18 cellular contexts compared by ENCODE assay signal in the genomic region with DNA sequence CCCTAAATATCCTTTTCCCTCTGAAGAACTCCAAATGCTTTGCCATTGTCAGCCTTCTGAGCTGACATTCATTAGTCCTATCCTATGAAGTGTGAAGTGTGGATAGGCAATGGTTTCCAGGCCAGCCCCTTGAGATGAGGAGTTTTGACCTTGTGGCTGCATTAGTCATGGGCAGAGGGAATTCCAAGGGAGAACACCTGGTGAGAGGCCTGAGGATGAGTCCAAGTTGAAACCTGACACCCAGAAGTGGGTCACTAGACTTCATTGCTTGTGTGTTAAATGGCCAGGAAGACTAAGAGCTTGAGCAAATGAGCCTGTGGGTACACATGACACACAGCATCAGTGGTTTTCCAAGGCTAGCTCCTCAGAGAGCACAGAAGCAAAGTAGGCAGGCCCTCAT.
A peak's percentile ranks its signal among the peaks of the same experiment; 100 is the strongest.
DNase-seq lines count a peak whose midpoint lies in the region; ATAC-seq and TF ChIP-seq lines count a peak whose summit lies in the region.
"Had no signal": no experiment of that assay in that cellular context is flagged by ENCODE, and none has a peak within 500 bp of the region (broad histone marks: within the 10 kb centered on the region; RNA-seq: fewer than 3 reads in every experiment).

No MANE protein-coding gene starts in this region.

- ATAC-seq in activated CD4-positive, CD25-positive, alpha-beta regulatory T cell treated with anti-CD3 and anti-CD28 coated beads, Interleukin-2, amount 50 U/mL, for 24 hours, result no peak
- ATAC-seq: SK-N-SH treated with all-trans-retinoic acid at 6 μM for 48 hours had no signal

- no peak for TF ChIP-seq POLR2A in breast epithelium (IDR thresholded peaks at IDR 0.05)
- no peak for TF ChIP-seq POLR2A in transverse colon (IDR thresholded peaks at IDR 0.05)
- TF ChIP-seq POLR2A in esophagus squamous epithelium (IDR thresholded peaks at IDR 0.05), result no peak

- POLR2A ChIA-PET in MCF 10A (lab: Yijun Ruan, JAX), result interaction anchor here (0.5 kb wide), 1 partner anchor 155 kb away, joined by 3 read pairs; no protein-coding TSS in a partner anchor

- no peak overlapping the region for H3K27ac ChIP-seq in breast epithelium
- H3K27ac ChIP-seq in iPS DF 6.9 (ENCODE audit: low read length), result no peak overlapping the region
- H3K27ac ChIP-seq in transverse colon, result no peak overlapping the region
- H3K27ac ChIP-seq in esophagus squamous epithelium, result no peak overlapping the region
- H3K27ac ChIP-seq: esophagus muscularis mucosa, HL-60, WERI-Rb-1 had no signal

- no TSS peak for BruUV-seq in MCF 10A (replicated peaks; lab: Mats Ljungman, UMichigan)

- no peaks in the 10 kb centered on the region for H3K4me1 ChIP-seq in breast epithelium
- H3K4me1 ChIP-seq in iPS DF 6.9 (ENCODE audit: control insufficient read depth, insufficient read depth, low read length), result no peaks in the 10 kb centered on the region
- no peaks in the 10 kb centered on the region for H3K4me1 ChIP-seq in transverse colon
- no peaks in the 10 kb centered on the region for H3K4me1 ChIP-seq in esophagus squamous epithelium
- H3K4me1 ChIP-seq: Caco-2, esophagus muscularis mucosa had no signal

- no peaks in the 10 kb centered on the region for H3K9me3 Mint-ChIP-seq in MCF 10A (ENCODE audit: unreplicated experiment)

- in situ Hi-C loops in transverse colon (cut with MboI; ENCODE audit: low pct_ligation_motif_present in 1 of 4, low pct_unique_long_range_greater_than_20kb in 1 of 4, low sequenced_read_pairs in 3 of 4), result no loop called here

- CTCF ChIA-PET in MCF 10A (lab: Yijun Ruan, JAX), result interaction anchor here (0.9 kb wide), 1 partner anchor 113 kb away, joined by 3 read pairs; no protein-coding TSS in a partner anchor

- H3K27me3 ChIP-seq in breast epithelium, result no peaks in the 10 kb centered on the region
- no peaks in the 10 kb centered on the region for H3K27me3 ChIP-seq in iPS DF 6.9 (ENCODE audit: control insufficient read depth, insufficient read depth, low read length)
- H3K27me3 ChIP-seq in transverse colon, result no peaks in the 10 kb centered on the region
- no peaks in the 10 kb centered on the region for H3K27me3 ChIP-seq in esophagus squamous epithelium
- H3K27me3 ChIP-seq: esophagus muscularis mucosa had no signal

- no peak overlapping the region for H3K4me3 ChIP-seq in breast epithelium
- no peak overlapping the region for H3K4me3 ChIP-seq in iPS DF 6.9 (ENCODE audit: low read length)
- H3K4me3 ChIP-seq in transverse colon, result no peak overlapping the region
- H3K4me3 ChIP-seq in esophagus squamous epithelium, result no peak overlapping the region
- H3K4me3 ChIP-seq: esophagus muscularis mucosa had no signal

- no peaks in the 10 kb centered on the region for H3K27me3 Mint-ChIP-seq in MCF 10A (ENCODE audit: insufficient read depth, unreplicated experiment)

- no peaks in the 10 kb centered on the region for H3K36me3 Mint-ChIP-seq in MCF 10A (ENCODE audit: insufficient read depth, unreplicated experiment)
- H3K36me3 Mint-ChIP-seq: activated naive CD8-positive, alpha-beta T cell had no signal

- H3K4me3 Mint-ChIP-seq in MCF 10A (ENCODE audit: unreplicated experiment), result no peak overlapping the region
- H3K4me3 Mint-ChIP-seq: activated naive CD8-positive, alpha-beta T cell had no signal

- no peak for TF ChIP-seq EP300 in transverse colon (IDR thresholded peaks at IDR 0.05; ENCODE audit: low read depth)

- H3K4me1 Mint-ChIP-seq in MCF 10A (ENCODE audit: insufficient read depth, unreplicated experiment), result peaks cover 10% of the 10 kb centered on the region

- DNase-seq in MCF 10A (ENCODE audit: unreplicated experiment), result peak; percentile 94
- DNase-seq in breast epithelium (ENCODE audit: low spot score in 2 of 2), result no peak
- peak; percentile 93 for DNase-seq in RPMI7951 (ENCODE audit: low read depth)
- DNase-seq in iPS DF 6.9 (ENCODE audit: low read depth, low spot score), result peak; percentile 29
- no peak for DNase-seq in transverse colon
- no peak for DNase-seq in esophagus squamous epithelium (lab: John Stamatoyannopoulos, UW)
- no peak for DNase-seq in NK-92 (lab: John Stamatoyannopoulos, UW; ENCODE audit: unreplicated experiment)
- DNase-seq: activated CD8-positive, alpha-beta memory T cell treated with anti-CD3 and anti-CD28 coated beads, Interleukin-2, amount 50 U/mL, for 48 hours; Caco-2; MV-4-11; NCI-H526 treated with DMSO at 0.1 percent for 48 hours; WERI-Rb-1 had no signal

- H3K9me3 ChIP-seq in breast epithelium (no peaks in the 10 kb centered on the region), iPS DF 6.9 (ENCODE audit: control insufficient read depth, insufficient read depth, low read length) (no peaks in the 10 kb centered on the region), transverse colon (no peaks in the 10 kb centered on the region), esophagus squamous epithelium (no peaks in the 10 kb centered on the region)
- H3K9me3 ChIP-seq: Caco-2, esophagus muscularis mucosa had no signal

- TF ChIP-seq CTCF in MCF 10A (IDR thresholded peaks at IDR 0.05; ENCODE audit: unreplicated experiment), result no peak
- TF ChIP-seq CTCF in breast epithelium (IDR thresholded peaks at IDR 0.05), result no peak
- no peak for TF ChIP-seq CTCF in transverse colon (IDR thresholded peaks at IDR 0.05)
- TF ChIP-seq CTCF in esophagus squamous epithelium (IDR thresholded peaks at IDR 0.05), result no peak

- H3K27ac Mint-ChIP-seq in MCF 10A (ENCODE audit: low read depth, unreplicated experiment), result no peak overlapping the region
- H3K27ac Mint-ChIP-seq: activated naive CD8-positive, alpha-beta T cell; progenitor cell of endocrine pancreas had no signal

- H3K36me3 ChIP-seq in breast epithelium (no peaks in the 10 kb centered on the region), iPS DF 6.9 (ENCODE audit: control insufficient read depth, insufficient read depth, low read length) (no peaks in the 10 kb centered on the region), transverse colon (no peaks in the 10 kb centered on the region), esophagus squamous epithelium (no peaks in the 10 kb centered on the region)
- H3K36me3 ChIP-seq: esophagus muscularis mucosa, WERI-Rb-1 had no signal

- intact Hi-C loops in MCF 10A (cut with micrococcal nuclease), result no loop called here
- intact Hi-C loops in breast epithelium (cut with DNase I; ENCODE audit: low total_unique reads), result no loop called here
- intact Hi-C loops in transverse colon (cut with DNase I; ENCODE audit: low total_unique reads), result no loop called here
- intact Hi-C loops in esophagus squamous epithelium (cut with DNase I), result no loop called here

Comparison
In these comparisons a context has a peak if more than half of its experiments do, and no peak if none do; other contexts are left out.
1. DNase-seq: peak in MCF 10A (single experiment), RPMI7951 (single experiment) and iPS DF 6.9 (single experiment); none in breast epithelium (0 of 2), transverse colon (single experiment), esophagus squamous epithelium (single experiment) and NK-92 (single experiment).